In genomic region chr15:28886431-28887343, GRCh38 we compare ENCODE assay signal across 9 cellular contexts. TPM values are rescaled to one million over a fixed set of nuclear protein-coding genes. Genes with fewer than 3 reads are reported as not detected.
A peak's percentile ranks its signal among the peaks of the same experiment; 100 is the strongest.
DNase-seq lines count a peak whose midpoint lies in the region; ATAC-seq, FAIRE-seq and TF ChIP-seq lines count a peak whose summit lies in the region.
"Had no signal": no experiment of that assay in that cellular context is flagged by ENCODE, and none has a peak within 500 bp of the region (broad histone marks: within the 10 kb centered on the region; RNA-seq: fewer than 3 reads in every experiment).

No MANE protein-coding gene starts in this region.

- TF ChIP-seq CTCF in astrocyte (IDR thresholded peaks at IDR 0.05; ENCODE audit: insufficient read depth, low read depth, low read length) (no peak), upper lobe of left lung (IDR thresholded peaks at IDR 0.05) (no peak)

- H4K20me1 ChIP-seq in astrocyte (ENCODE audit: insufficient read depth, low read length) = peaks cover 28% of the 10 kb centered on the region

- peaks cover 39% of the 10 kb centered on the region for H3K79me2 ChIP-seq in astrocyte (ENCODE audit: insufficient read depth, low read length)

- peak overlapping the region; percentile 66 for H3K9ac ChIP-seq in astrocyte (ENCODE audit: low read length)

- H3K4me3 ChIP-seq in astrocyte (ENCODE audit: insufficient read depth, low read depth, low read length) = peak overlapping the region; percentile 60
- H3K4me3 ChIP-seq in upper lobe of left lung = peak overlapping the region; percentile 10 to 55 (median 52)
- H3K4me3 ChIP-seq: SK-N-MC had no signal

- TF ChIP-seq EP300 in upper lobe of left lung (IDR thresholded peaks at IDR 0.05) = no peak

- H3K4me1 ChIP-seq in astrocyte (ENCODE audit: insufficient read depth, low read length) (peaks cover 15% of the 10 kb centered on the region), upper lobe of left lung (peaks cover 8 to 21% (median 11%) of the 10 kb centered on the region in 4 donors)

- H3K9me3 Mint-ChIP-seq in activated naive CD4-positive, alpha-beta T cell treated with anti-CD3 and anti-CD28 coated beads for 36 hours = no peaks in the 10 kb centered on the region
- no peaks in the 10 kb centered on the region for H3K9me3 Mint-ChIP-seq in astrocyte (ENCODE audit: unreplicated experiment)

- H3K36me3 ChIP-seq in astrocyte (ENCODE audit: insufficient read depth, low read length) (no peaks in the 10 kb centered on the region), upper lobe of left lung (no peaks in the 10 kb centered on the region)

- FAIRE-seq in astrocyte (lab: Jason Lieb, UNC) = no peak
- FAIRE-seq in HTR-8/SVneo (lab: Jason Lieb, UNC) = no peak

- H3K27me3 Mint-ChIP-seq in activated naive CD4-positive, alpha-beta T cell treated with anti-CD3 and anti-CD28 coated beads for 36 hours (ENCODE audit: low read depth) = no peaks in the 10 kb centered on the region
- peaks cover 7% of the 10 kb centered on the region for H3K27me3 Mint-ChIP-seq in astrocyte (ENCODE audit: low read depth, unreplicated experiment)

- CTCF ChIA-PET in activated naive CD4-positive, alpha-beta T cell treated with anti-CD3 and anti-CD28 coated beads for 36 hours (lab: Charles Lee) = interaction anchor here (1.1 kb wide), 1 partner anchor 25 kb away, joined by 3 read pairs; no protein-coding TSS in a partner anchor

- H3K27me3 ChIP-seq in astrocyte (ENCODE audit: insufficient read depth, low read length) (no peaks in the 10 kb centered on the region), upper lobe of left lung (peaks cover 0 to 23% (median 9%) of the 10 kb centered on the region in 4 donors)

- peak overlapping the region; percentile 77 for H3K4me3 Mint-ChIP-seq in activated naive CD4-positive, alpha-beta T cell treated with anti-CD3 and anti-CD28 coated beads for 36 hours
- peak overlapping the region; percentile 86 for H3K4me3 Mint-ChIP-seq in astrocyte (ENCODE audit: unreplicated experiment)

- peaks cover 45% of the 10 kb centered on the region for H3K4me1 Mint-ChIP-seq in activated naive CD4-positive, alpha-beta T cell treated with anti-CD3 and anti-CD28 coated beads for 36 hours (ENCODE audit: low read depth)
- H3K4me1 Mint-ChIP-seq in astrocyte (ENCODE audit: low read depth, unreplicated experiment) = peaks cover 8% of the 10 kb centered on the region

- TF ChIP-seq POLR2A in upper lobe of left lung (IDR thresholded peaks at IDR 0.05) = no peak

- WGBS in upper lobe of left lung, 2 donors = 20 to 33% methylated on average over 15 to 34 of the region's 61 CpGs

- H2AFZ ChIP-seq in astrocyte (ENCODE audit: low read depth, low read length) = peak overlapping the region; percentile 86

- no peak overlapping the region for H3K27ac ChIP-seq in astrocyte (ENCODE audit: low read depth, low read length)
- H3K27ac ChIP-seq in upper lobe of left lung = peak overlapping the region in 1 of 4 donors; percentile 31
- H3K27ac ChIP-seq: SK-N-MC had no signal

- DNase-seq in activated naive CD4-positive, alpha-beta T cell treated with anti-CD3 and anti-CD28 coated beads for 36 hours = peak; percentile 34
- no peak for DNase-seq in activated naive CD4-positive, alpha-beta T cell treated with anti-CD3 and anti-CD28 coated beads, Interleukin-2, amount 50 U/mL, for 16 hours
- DNase-seq in astrocyte (ENCODE audit: low read depth) (no peak), left kidney (ENCODE audit: low read depth, low spot score) (peak; percentile 59), upper lobe of left lung (peak in 1 of 2 donors; percentile 80), HTR-8/SVneo (ENCODE audit: insufficient read length, low spot score) (no peak)
- no peak for DNase-seq in activated CD4-positive, CD25-positive, alpha-beta regulatory T cell (lab: John Stamatoyannopoulos, UW)

- ATAC-seq in upper lobe of left lung (ENCODE audit: low FRiP score in 2 of 2) = no peak
- ATAC-seq in GM19035 (IDR thresholded peaks at IDR 0.05; ENCODE audit: unreplicated experiment) = no peak

- peaks cover 3% of the 10 kb centered on the region for H3K36me3 Mint-ChIP-seq in activated naive CD4-positive, alpha-beta T cell treated with anti-CD3 and anti-CD28 coated beads for 36 hours (ENCODE audit: low read depth)
- peaks cover 1% of the 10 kb centered on the region for H3K36me3 Mint-ChIP-seq in astrocyte (ENCODE audit: low read depth, unreplicated experiment)

- H3K4me2 ChIP-seq in astrocyte (ENCODE audit: low read length) = peak overlapping the region; percentile 92

- H3K9me3 ChIP-seq in astrocyte (ENCODE audit: insufficient read depth, low read depth, low read length) (no peaks in the 10 kb centered on the region), upper lobe of left lung (no peaks in the 10 kb centered on the region)

- H3K27ac Mint-ChIP-seq in activated naive CD4-positive, alpha-beta T cell treated with anti-CD3 and anti-CD28 coated beads for 36 hours = peak overlapping the region; percentile 50
- H3K27ac Mint-ChIP-seq in astrocyte (ENCODE audit: unreplicated experiment) = peak overlapping the region; percentile 53

- intact Hi-C loops in activated naive CD4-positive, alpha-beta T cell treated with anti-CD3 and anti-CD28 coated beads for 36 hours (cut with micrococcal nuclease) = loop anchor here (5.0 kb wide), 1 partner anchor 381 kb away; the partner anchor contains the start of gene NSMCE3

RNA-seq across cellular contexts. Expression of gene APBA2, which starts 0.9 kb away (rescaled TPM):
- 10 to 100 TPM; 16.2 to 18.3 TPM for total RNA-seq in activated naive CD4-positive, alpha-beta T cell treated with anti-CD3 and anti-CD28 coated beads for 36 hours
- total RNA-seq in astrocyte = 12.7 and 15.2 TPM in 2 replicates
- total RNA-seq in upper lobe of left lung = 1 to 10 TPM; 3.2 to 7.9 (median 6.0) TPM

RNA-seq across cellular contexts. Expression of gene GOLGA6L7, which starts 38.2 kb away (rescaled TPM):
- total RNA-seq in activated naive CD4-positive, alpha-beta T cell treated with anti-CD3 and anti-CD28 coated beads for 36 hours = not detected
- total RNA-seq in astrocyte (not detected in 2 replicates), upper lobe of left lung (not detected)

Comparison
In these comparisons a context has a peak if more than half of its experiments do, and no peak if none do; other contexts are left out.
1. DNase-seq: peak in activated naive CD4-positive, alpha-beta T cell treated with anti-CD3 and anti-CD28 coated beads for 36 hours (single experiment) and left kidney (single experiment); none in activated naive CD4-positive, alpha-beta T cell treated with anti-CD3 and anti-CD28 coated beads, Interleukin-2, amount 50 U/mL, for 16 hours (single experiment), astrocyte (single experiment), HTR-8/SVneo (single experiment) and activated CD4-positive, CD25-positive, alpha-beta regulatory T cell (0 of 4).